In genomic region chr11:121499405-121499804, GRCh38 we compare ENCODE assay signal across 25 cellular contexts. TPM values are rescaled to one million over a fixed set of nuclear protein-coding genes. Genes with fewer than 3 reads are reported as not detected.
DNase-seq lines count a peak whose midpoint lies in the region; ATAC-seq, FAIRE-seq and TF ChIP-seq lines count a peak whose summit lies in the region.
"Had no signal": no experiment of that assay in that cellular context is flagged by ENCODE, and none has a peak within 500 bp of the region (broad histone marks: within the 10 kb centered on the region; RNA-seq: fewer than 3 reads in every experiment).

No MANE protein-coding gene starts in this region.

- H3K27me3 ChIP-seq in CD4-positive, alpha-beta memory T cell (ENCODE audit: insufficient read depth, low read length): no peaks in the 10 kb centered on the region
- H3K27me3 ChIP-seq in naive thymus-derived CD4-positive, alpha-beta T cell (ENCODE audit: control insufficient read depth in 2 of 2, insufficient read depth in 2 of 2, low read length in 2 of 2): no peaks in the 10 kb centered on the region

- H3K9me3 Mint-ChIP-seq in CD4-positive, alpha-beta memory T cell: peaks cover 0 to 3% (median under 1%) of the 10 kb centered on the region in 8 donors
- no peaks in the 10 kb centered on the region for H3K9me3 Mint-ChIP-seq in activated CD8-positive, alpha-beta T cell treated with anti-CD3 and anti-CD28 coated beads, Interleukin-2, amount 10 ng/mL, durations not matched to agents 7 days and 5 days (ENCODE audit: insufficient read depth)
- H3K9me3 Mint-ChIP-seq in naive thymus-derived CD4-positive, alpha-beta T cell: peaks cover 0 to 5% (median 1%) of the 10 kb centered on the region in 11 donors

- no peak overlapping the region for H3K27ac ChIP-seq in CD4-positive, alpha-beta memory T cell (ENCODE audit: low read depth, low read length)
- H3K27ac ChIP-seq in naive thymus-derived CD4-positive, alpha-beta T cell (ENCODE audit: low read depth, low read length): no peak overlapping the region

- in situ Hi-C loops in ACHN (cut with HindIII; ENCODE audit: low pct_ligation_motif_present, low pct_unique_long_range_greater_than_20kb, low sequenced_read_pairs): no loop called here

- peaks cover 32 to 75% (median 52%) of the 10 kb centered on the region in 4 donors for H3K4me1 Mint-ChIP-seq in CD4-positive, alpha-beta memory T cell
- H3K4me1 Mint-ChIP-seq in activated CD8-positive, alpha-beta T cell treated with anti-CD3 and anti-CD28 coated beads, Interleukin-2, amount 10 ng/mL, durations not matched to agents 7 days and 5 days (ENCODE audit: low read depth): peaks cover 36% of the 10 kb centered on the region
- H3K4me1 Mint-ChIP-seq in naive thymus-derived CD4-positive, alpha-beta T cell: peaks cover 32 to 68% (median 55%) of the 10 kb centered on the region in 7 donors
- H3K4me1 Mint-ChIP-seq: nephron had no signal

- H3K4me3 ChIP-seq in CD4-positive, alpha-beta memory T cell (ENCODE audit: low read length in 2 of 2): no peak overlapping the region
- no peak overlapping the region for H3K4me3 ChIP-seq in naive thymus-derived CD4-positive, alpha-beta T cell (ENCODE audit: low read length)

- FAIRE-seq in GM12892 (lab: Jason Lieb, UNC): peak; percentile 73
- FAIRE-seq: endothelial cell of umbilical vein, TTC549 had no signal

- peak overlapping the region; percentile 22 to 79 (median 38) for H3K27ac Mint-ChIP-seq in CD4-positive, alpha-beta memory T cell
- H3K27ac Mint-ChIP-seq in activated CD8-positive, alpha-beta T cell treated with anti-CD3 and anti-CD28 coated beads, Interleukin-2, amount 10 ng/mL, durations not matched to agents 7 days and 5 days: peak overlapping the region; percentile 45
- peak overlapping the region in 8 of 9 donors; percentile 20 to 77 (median 68) for H3K27ac Mint-ChIP-seq in naive thymus-derived CD4-positive, alpha-beta T cell
- H3K27ac Mint-ChIP-seq: type B pancreatic cell had no signal

- no peaks in the 10 kb centered on the region for H3K9me3 ChIP-seq in CD4-positive, alpha-beta memory T cell (ENCODE audit: control insufficient read depth in 1 of 2, low read length in 2 of 2)
- no peaks in the 10 kb centered on the region for H3K9me3 ChIP-seq in naive thymus-derived CD4-positive, alpha-beta T cell (ENCODE audit: control insufficient read depth in 2 of 3, low read length in 3 of 3)

- peaks cover 44% of the 10 kb centered on the region for H3K36me3 ChIP-seq in CD4-positive, alpha-beta memory T cell (ENCODE audit: insufficient read depth, low read length)
- peaks cover 26 to 64% (median 30%) of the 10 kb centered on the region in 3 experiments for H3K36me3 ChIP-seq in naive thymus-derived CD4-positive, alpha-beta T cell (ENCODE audit: control insufficient read depth in 2 of 3, insufficient read depth in 3 of 3, low read length in 3 of 3)

- no peak for TF ChIP-seq POLR2A in GM12892 (IDR thresholded peaks at IDR 0.05; ENCODE audit: low read depth, low read length)

- no peak for DNase-seq in CD4-positive, alpha-beta memory T cell
- DNase-seq in GM12892 (ENCODE audit: insufficient read length) (no peak), ACHN (no peak), NCI-H187 (lab: John Stamatoyannopoulos, UW) (no peak)
- no peak for DNase-seq in activated CD8-positive, alpha-beta T cell treated with anti-CD3 and anti-CD28 coated beads, Interleukin-2, amount 10 ng/mL, durations not matched to agents 7 days and 5 days
- no peak for DNase-seq in naive thymus-derived CD4-positive, alpha-beta T cell
- DNase-seq: activated CD4-positive, alpha-beta T cell treated with anti-CD3 and anti-CD28 coated beads, Interleukin-2, amount 50 U/mL, for 48 hours; activated gamma-delta T cell treated with Interleukin-2 at 50 U/mL for 16 hours; activated T-cell treated with anti-CD3 and anti-CD28 coated beads, Interleukin-2, amount 50 U/mL, for 1 hour; amniotic stem cell; C1 segment of cervical spinal cord; GOT3; islet precursor cell; midbrain; NCI-H2081; NCI-H226; right cardiac atrium; stimulated activated CD4-positive, alpha-beta T cell treated with anti-CD3 and anti-CD28 coated beads, Interleukin-12 subunit alpha, Interleukin-12 subunit beta, amount 100 ng/mL, for 4 hours; stimulated activated CD4-positive, alpha-beta T cell treated with anti-CD3 and anti-CD28 coated beads, Interleukin-4, amount 100 ng/mL, for 1 hour had no signal

- ATAC-seq in activated CD8-positive, alpha-beta T cell treated with anti-CD3 and anti-CD28 coated beads, Interleukin-2, amount 10 ng/mL, durations not matched to agents 7 days and 5 days: no peak
- no peak for ATAC-seq in naive thymus-derived CD4-positive, alpha-beta T cell
- ATAC-seq in HG03095 (IDR thresholded peaks at IDR 0.05; ENCODE audit: unreplicated experiment): no peak
- ATAC-seq: activated CD4-positive, CD25-positive, alpha-beta regulatory T cell treated with anti-CD3 and anti-CD28 coated beads, Interleukin-2, amount 50 U/mL, for 24 hours; right cardiac atrium had no signal

- intact Hi-C loops in CD4-positive, alpha-beta memory T cell (cut with micrococcal nuclease): no loop called here
- intact Hi-C loops in naive thymus-derived CD4-positive, alpha-beta T cell (cut with micrococcal nuclease): loop anchor here in 1 of 2 donors (5.0 kb wide), 1 partner anchor 33 kb away; no protein-coding TSS in a partner anchor

- peaks cover 20% of the 10 kb centered on the region for H3K4me1 ChIP-seq in CD4-positive, alpha-beta memory T cell (ENCODE audit: insufficient read depth, low read length)
- H3K4me1 ChIP-seq in naive thymus-derived CD4-positive, alpha-beta T cell (ENCODE audit: control insufficient read depth in 2 of 2, insufficient read depth in 2 of 2, low read length in 2 of 2): peaks cover 10 to 22% of the 10 kb centered on the region in 2 donors

- H3K4me3 Mint-ChIP-seq in CD4-positive, alpha-beta memory T cell: no peak overlapping the region
- H3K4me3 Mint-ChIP-seq in activated CD8-positive, alpha-beta T cell treated with anti-CD3 and anti-CD28 coated beads, Interleukin-2, amount 10 ng/mL, durations not matched to agents 7 days and 5 days: no peak overlapping the region
- no peak overlapping the region for H3K4me3 Mint-ChIP-seq in naive thymus-derived CD4-positive, alpha-beta T cell
- H3K4me3 Mint-ChIP-seq: nephron, type B pancreatic cell had no signal

- peaks cover 76 to 90% of the 10 kb centered on the region in 2 donors for H3K36me3 Mint-ChIP-seq in CD4-positive, alpha-beta memory T cell
- H3K36me3 Mint-ChIP-seq in activated CD8-positive, alpha-beta T cell treated with anti-CD3 and anti-CD28 coated beads, Interleukin-2, amount 10 ng/mL, durations not matched to agents 7 days and 5 days (ENCODE audit: low read depth): peaks cover 90% of the 10 kb centered on the region
- peaks cover 20 to 85% (median 69%) of the 10 kb centered on the region in 5 donors for H3K36me3 Mint-ChIP-seq in naive thymus-derived CD4-positive, alpha-beta T cell

- POLR2A ChIA-PET in CD4-positive, alpha-beta memory T cell (lab: Charles Lee; ENCODE audit: partially characterized antibody): interaction anchor here (1.4 kb wide), 1 partner anchor 49 kb away, joined by 4 read pairs; no protein-coding TSS in a partner anchor
- POLR2A ChIA-PET in activated CD8-positive, alpha-beta T cell treated with anti-CD3 and anti-CD28 coated beads, Interleukin-2, amount 10 ng/mL, durations not matched to agents 7 days and 5 days (lab: Charles Lee): no interaction called here
- POLR2A ChIA-PET in naive thymus-derived CD4-positive, alpha-beta T cell (lab: Charles Lee): interaction anchor here (1.0 to 3.3 kb wide), 3 partner anchors 18 to 48 kb away, joined by 3 to 10 read pairs (median 4); partner anchors contain the start of genes SORL1 and SORL1-AS1

- no peaks in the 10 kb centered on the region for H3K27me3 Mint-ChIP-seq in CD4-positive, alpha-beta memory T cell
- H3K27me3 Mint-ChIP-seq in activated CD8-positive, alpha-beta T cell treated with anti-CD3 and anti-CD28 coated beads, Interleukin-2, amount 10 ng/mL, durations not matched to agents 7 days and 5 days (ENCODE audit: low read depth): no peaks in the 10 kb centered on the region
- H3K27me3 Mint-ChIP-seq in naive thymus-derived CD4-positive, alpha-beta T cell: no peaks in the 10 kb centered on the region
- H3K27me3 Mint-ChIP-seq: type B pancreatic cell had no signal

- CTCF ChIA-PET in CD4-positive, alpha-beta memory T cell (lab: Charles Lee; ENCODE audit: partially characterized antibody): interaction anchor here (1.3 to 1.4 kb wide), 2 partner anchors 9 to 12 kb away, joined by 3 to 4 read pairs; no protein-coding TSS in a partner anchor
- CTCF ChIA-PET in activated CD8-positive, alpha-beta T cell treated with anti-CD3 and anti-CD28 coated beads, Interleukin-2, amount 10 ng/mL, durations not matched to agents 7 days and 5 days (lab: Charles Lee): interaction anchor here (1.2 to 1.3 kb wide), 3 partner anchors 12 to 32 kb away, joined by 3 to 4 read pairs (median 4); no protein-coding TSS in a partner anchor
- CTCF ChIA-PET in naive thymus-derived CD4-positive, alpha-beta T cell (lab: Charles Lee): no interaction called here

RNA-seq across cellular contexts. Expression of gene SORL1, which starts 47.3 kb away (rescaled TPM):
- total RNA-seq in CD4-positive, alpha-beta memory T cell: 100 to 1,000 TPM; 610 to 660 TPM
- 100 to 1,000 TPM; 159 to 283 TPM for polyA plus RNA-seq in CD4-positive, alpha-beta memory T cell
- 61.4 TPM for polyA plus RNA-seq in GM12892 (2012; ENCODE audit: missing spikeins)
- 100 to 1,000 TPM in 1 of 2 experiments, 10 to 100 TPM in 1; 98.9 to 107 TPM for total RNA-seq in activated CD8-positive, alpha-beta T cell treated with anti-CD3 and anti-CD28 coated beads, Interleukin-2, amount 10 ng/mL, durations not matched to agents 7 days and 5 days
- 100 to 1,000 TPM; 179 to 555 (median 375) TPM for total RNA-seq in naive thymus-derived CD4-positive, alpha-beta T cell
- 100 to 1,000 TPM; 165 to 249 TPM for polyA plus RNA-seq in naive thymus-derived CD4-positive, alpha-beta T cell
